In genomic region chr10:29151011-29151410, GRCh38 we compare ENCODE assay signal across 16 cellular contexts.
DNase-seq lines count a peak whose midpoint lies in the region; ATAC-seq and TF ChIP-seq lines count a peak whose summit lies in the region.
"Had no signal": no experiment of that assay in that cellular context is flagged by ENCODE, and none has a peak within 500 bp of the region (broad histone marks: within the 10 kb centered on the region; RNA-seq: fewer than 3 reads in every experiment).

No MANE protein-coding gene starts in this region.

- H2BK12ac ChIP-seq in trophoblast cell (ENCODE audit: low read length) = peak overlapping the region; percentile 7

- H2BK15ac ChIP-seq in mesendoderm (replicated peaks; ENCODE audit: low read depth) = no peak overlapping the region

- H4K8ac ChIP-seq in mesendoderm (ENCODE audit: low read depth, low read length) (no peak overlapping the region), trophoblast cell (ENCODE audit: low read depth, low read length) (no peak overlapping the region)

- no peak for ATAC-seq in GM19397 (IDR thresholded peaks at IDR 0.05; ENCODE audit: unreplicated experiment)
- ATAC-seq in GM19395 (IDR thresholded peaks at IDR 0.05; ENCODE audit: unreplicated experiment) = no peak
- ATAC-seq: HepG2 had no signal

- no peaks in the 10 kb centered on the region for H3K36me3 ChIP-seq in mesendoderm (ENCODE audit: control insufficient read depth, insufficient read depth, low read length)
- no peaks in the 10 kb centered on the region for H3K36me3 ChIP-seq in trophoblast cell (ENCODE audit: control insufficient read depth in 1 of 2, insufficient read depth in 2 of 2, low read length in 2 of 2)
- H3K36me3 ChIP-seq: BLaER1, HAP-1 had no signal

- H3K27me3 ChIP-seq in mesendoderm (ENCODE audit: insufficient read depth, low read length, poor library complexity) (no peaks in the 10 kb centered on the region), trophoblast cell (ENCODE audit: insufficient read depth, low read length) (no peaks in the 10 kb centered on the region)
- H3K27me3 ChIP-seq: BLaER1 had no signal

- H3K79me2 ChIP-seq in mesendoderm (ENCODE audit: control insufficient read depth, insufficient read depth, low read length) = no peaks in the 10 kb centered on the region
- H3K79me2 ChIP-seq in trophoblast cell (ENCODE audit: control insufficient read depth, insufficient read depth, low read length, poor library complexity) = no peaks in the 10 kb centered on the region

- H3K23ac ChIP-seq in mesendoderm (ENCODE audit: low read length) = no peak overlapping the region
- no peak overlapping the region for H3K23ac ChIP-seq in trophoblast cell (ENCODE audit: low read length)

- H3K79me1 ChIP-seq in mesendoderm (ENCODE audit: low read length) (no peaks in the 10 kb centered on the region), trophoblast cell (ENCODE audit: low read length) (peaks cover 3% of the 10 kb centered on the region)

- H3K4me2 ChIP-seq in mesendoderm (ENCODE audit: low read length) = no peak overlapping the region
- no peak overlapping the region for H3K4me2 ChIP-seq in trophoblast cell (ENCODE audit: low read length)
- H3K4me2 ChIP-seq: BLaER1 had no signal

- DNase-seq in ELF-1 (ENCODE audit: low read depth, low spot score) (peak; percentile 68), mesendoderm (peak; percentile 49), trophoblast cell (no peak), H4 (ENCODE audit: low spot score) (no peak), NCI-H1417 treated with DMSO at 0.1 percent for 48 hours (lab: John Stamatoyannopoulos, UW) (no peak)
- DNase-seq: 8988T; CD4-positive, alpha-beta memory T cell; DMS153; DMS79; GF-D8 had no signal

- peak overlapping the region; percentile 30 for H4K91ac ChIP-seq in trophoblast cell (ENCODE audit: low read depth, low read length)

- H3K9ac ChIP-seq in mesendoderm (ENCODE audit: low read length) (no peak overlapping the region), trophoblast cell (ENCODE audit: low read length) (no peak overlapping the region)
- H3K9ac ChIP-seq: BLaER1 had no signal

- H3K14ac ChIP-seq in trophoblast cell (ENCODE audit: low read length) = no peak overlapping the region

- H3K18ac ChIP-seq in mesendoderm (ENCODE audit: low read length) (peak overlapping the region; percentile 70), trophoblast cell (ENCODE audit: low read length) (no peak overlapping the region)

- H3K9me3 ChIP-seq in trophoblast cell (ENCODE audit: insufficient read depth, low read depth, low read length) = no peaks in the 10 kb centered on the region
- H3K9me3 ChIP-seq: BLaER1, HAP-1 had no signal

- no peak overlapping the region for H2AFZ ChIP-seq in trophoblast cell (ENCODE audit: insufficient read depth, low read length, poor library complexity)

- H3K56ac ChIP-seq in mesendoderm (ENCODE audit: low read length) = no peak overlapping the region

- peak overlapping the region; percentile 56; the same call in 1 of the 2 replicates for H3K27ac ChIP-seq in VCaP
- H3K27ac ChIP-seq in mesendoderm (ENCODE audit: low read depth, low read length) = no peak overlapping the region
- no peak overlapping the region for H3K27ac ChIP-seq in trophoblast cell (ENCODE audit: low read depth, low read length)
- H3K27ac ChIP-seq: BLaER1 had no signal

- H2BK5ac ChIP-seq in mesendoderm (ENCODE audit: low read length) (no peak overlapping the region), trophoblast cell (ENCODE audit: low read depth, low read length, poor library complexity) (peak overlapping the region; percentile 20)

- no peak overlapping the region for H4K5ac ChIP-seq in mesendoderm (ENCODE audit: low read length)

- H3K4me3 ChIP-seq in mesendoderm (ENCODE audit: low read length) (no peak overlapping the region), trophoblast cell (ENCODE audit: low read depth, low read length) (no peak overlapping the region)
- H3K4me3 ChIP-seq: BLaER1, HAP-1 had no signal

- no peak overlapping the region for H2AK5ac ChIP-seq in mesendoderm (ENCODE audit: low read length)
- peak overlapping the region; percentile 8 for H2AK5ac ChIP-seq in trophoblast cell (ENCODE audit: low read length)

- no peak for TF ChIP-seq CTCF in VCaP (conservative IDR thresholded peaks at IDR 0.05)

- WGBS in mesendoderm (ENCODE audit: extremely low coverage, insufficient coverage, low lambda C conversion rate) = no CpG with 5 or more reads among the region's 1 CpG
- no CpG with 5 or more reads among the region's 1 CpG for WGBS in trophoblast cell (ENCODE audit: extremely low coverage, insufficient coverage, insufficient read length)

- H2BK120ac ChIP-seq in mesendoderm (ENCODE audit: low read depth, low read length) (no peak overlapping the region), trophoblast cell (ENCODE audit: insufficient read depth, low read length, poor library complexity) (no peak overlapping the region)

- no peak overlapping the region for H4K12ac ChIP-seq in trophoblast cell (ENCODE audit: low read depth, low read length)

- peak overlapping the region; percentile 48 for H3K4ac ChIP-seq in mesendoderm (ENCODE audit: low read depth, low read length)
- H3K4ac ChIP-seq in trophoblast cell (ENCODE audit: low read depth, low read length) = no peak overlapping the region

- H3K4me1 ChIP-seq in mesendoderm (ENCODE audit: control insufficient read depth, low read depth, low read length) = peaks cover 5% of the 10 kb centered on the region
- peaks cover 7 to 12% of the 10 kb centered on the region in 2 experiments for H3K4me1 ChIP-seq in trophoblast cell (ENCODE audit: control insufficient read depth in 1 of 2, insufficient read depth in 2 of 2, low read length in 2 of 2)
- H3K4me1 ChIP-seq: BLaER1, HAP-1 had no signal

Comparison
In these comparisons a context has a peak if more than half of its experiments do, and no peak if none do; other contexts are left out.
1. DNase-seq: peak in ELF-1 (single experiment) and mesendoderm (single experiment); none in trophoblast cell (0 of 2), H4 (single experiment) and NCI-H1417 treated with DMSO at 0.1 percent for 48 hours (single experiment).